In the genomic region with DNA sequence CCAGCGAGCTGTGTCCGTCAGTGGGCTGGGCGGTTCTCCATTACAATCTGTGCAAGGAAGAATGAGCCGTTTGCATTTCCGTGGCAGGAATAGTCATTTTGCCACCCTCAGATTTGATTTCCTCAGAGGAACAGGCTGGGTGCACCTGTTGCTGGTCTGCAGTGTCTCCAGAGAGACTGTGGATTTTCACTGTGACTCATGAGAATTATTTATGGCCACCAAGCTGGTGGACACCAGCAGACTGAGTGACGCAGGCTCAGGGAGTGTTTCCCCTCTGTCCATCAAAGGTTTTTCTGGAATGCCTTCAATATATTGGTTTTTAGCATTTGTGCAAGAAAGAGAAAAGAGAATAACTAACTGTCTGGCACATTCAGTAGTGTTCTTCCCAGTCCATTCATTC, we compare ENCODE assay signal across 14 cellular contexts. TPM values are rescaled to one million over a fixed set of nuclear protein-coding genes. Genes with fewer than 3 reads are reported as not detected.
A peak's percentile ranks its signal among the peaks of the same experiment; 100 is the strongest.
DNase-seq lines count a peak whose midpoint lies in the region; ATAC-seq, FAIRE-seq and TF ChIP-seq lines count a peak whose summit lies in the region.
"Had no signal": no experiment of that assay in that cellular context is flagged by ENCODE, and none has a peak within 500 bp of the region (broad histone marks: within the 10 kb centered on the region; RNA-seq: fewer than 3 reads in every experiment).

No MANE protein-coding gene starts in this region.

- peaks cover 6 to 21% of the 10 kb centered on the region in 2 donors for H3K4me1 ChIP-seq in kidney (ENCODE audit: control insufficient read depth in 1 of 2, insufficient read depth in 1 of 2, low read depth in 1 of 2, low read length in 2 of 2)
- H3K4me1 ChIP-seq in ovary (ENCODE audit: insufficient read depth) = no peaks in the 10 kb centered on the region
- H3K4me1 ChIP-seq in colonic mucosa = no peaks in the 10 kb centered on the region

- no peaks in the 10 kb centered on the region for H3K36me3 Mint-ChIP-seq in WTC11

- H3K36me3 ChIP-seq in kidney (ENCODE audit: control insufficient read depth in 1 of 2, insufficient read depth in 2 of 2, low read length in 2 of 2) (no peaks in the 10 kb centered on the region), ovary (no peaks in the 10 kb centered on the region), colonic mucosa (no peaks in the 10 kb centered on the region)

- TF ChIP-seq EP300 in ovary (IDR thresholded peaks at IDR 0.05) = no peak

- intact Hi-C loops in kidney (cut with DNase I) (no loop called here), ovary (cut with DNase I) (no loop called here), colonic mucosa (cut with DNase I) (no loop called here)

- DNase-seq in GM12891 (ENCODE audit: insufficient read length, low spot score) = no peak
- DNase-seq in kidney = no peak
- no peak for DNase-seq in ovary
- DNase-seq in colonic mucosa = no peak
- DNase-seq in omental fat pad (ENCODE audit: low spot score) = no peak
- DNase-seq in WTC11 (ENCODE audit: low spot score) = no peak
- DNase-seq: IMR-90, NCI-H524, nephron progenitor cell had no signal

- no peak overlapping the region for H3K4me3 ChIP-seq in kidney (ENCODE audit: low read length in 2 of 2)
- no peak overlapping the region for H3K4me3 ChIP-seq in ovary
- no peak overlapping the region for H3K4me3 ChIP-seq in colonic mucosa

- FAIRE-seq in GM12891 (lab: Jason Lieb, UNC) = peak; percentile 95
- no peak for FAIRE-seq in kidney (lab: Jason Lieb, UNC)
- FAIRE-seq: colon had no signal

- H3K9me3 ChIP-seq in kidney (ENCODE audit: control insufficient read depth in 1 of 2, low read length in 2 of 2) = no peaks in the 10 kb centered on the region
- H3K9me3 ChIP-seq in ovary = no peaks in the 10 kb centered on the region
- H3K9me3 ChIP-seq in colonic mucosa = no peaks in the 10 kb centered on the region

- no peaks in the 10 kb centered on the region for H3K27me3 Mint-ChIP-seq in WTC11 (ENCODE audit: low read depth)
- H3K27me3 Mint-ChIP-seq: activated T-helper 17 cell treated with anti-CD3 and anti-CD28 coated beads, Interleukin-2, amount 50 U/mL, for 72 hours had no signal

- no peaks in the 10 kb centered on the region; the same call in 1 of the 2 replicates for H3K4me1 Mint-ChIP-seq in WTC11

- H3K9me3 Mint-ChIP-seq in WTC11 = no peaks in the 10 kb centered on the region
- H3K9me3 Mint-ChIP-seq: activated T-helper 17 cell treated with anti-CD3 and anti-CD28 coated beads, Interleukin-2, amount 50 U/mL, for 72 hours; nephron progenitor cell had no signal

- POLR2A ChIA-PET in WTC11 (lab: Charles Lee) = no interaction called here

- 78 to 84% (median 82%) methylated on average over 6 of the region's 6 CpGs for WGBS in ovary, 3 donors

- ATAC-seq in GM21381 (IDR thresholded peaks at IDR 0.05; ENCODE audit: unreplicated experiment) = peak; percentile 43
- peak; percentile 69 for ATAC-seq in HG03175 (IDR thresholded peaks at IDR 0.05; ENCODE audit: unreplicated experiment)
- no peak for ATAC-seq in omental fat pad (ENCODE audit: low FRiP score)
- no peak for ATAC-seq in WTC11
- ATAC-seq: activated T-helper 17 cell treated with anti-CD3 and anti-CD28 coated beads, Interleukin-2, amount 50 U/mL, for 72 hours had no signal

- H3K9ac ChIP-seq in kidney (ENCODE audit: low read length in 2 of 2) = peak overlapping the region in 1 of 2 donors; percentile 23
- H3K9ac ChIP-seq in colonic mucosa (ENCODE audit: low read depth in 2 of 2, low read length in 2 of 2) = no peak overlapping the region

- H3K4me3 Mint-ChIP-seq in WTC11 = no peak overlapping the region
- H3K4me3 Mint-ChIP-seq: activated T-helper 17 cell treated with anti-CD3 and anti-CD28 coated beads, Interleukin-2, amount 50 U/mL, for 72 hours; nephron progenitor cell had no signal

- CTCF ChIA-PET in WTC11 (lab: Charles Lee) = interaction anchor here (0.6 kb wide), 1 partner anchor 88 kb away, joined by 5 read pairs; no protein-coding TSS in a partner anchor

- no peak overlapping the region for H3K27ac Mint-ChIP-seq in WTC11
- H3K27ac Mint-ChIP-seq: activated T-helper 17 cell treated with anti-CD3 and anti-CD28 coated beads, Interleukin-2, amount 50 U/mL, for 72 hours had no signal

- H3K27me3 ChIP-seq in ovary (no peaks in the 10 kb centered on the region), colonic mucosa (no peaks in the 10 kb centered on the region)

- H3K27ac ChIP-seq in kidney (ENCODE audit: low read depth in 2 of 2, low read length in 2 of 2) = peak overlapping the region; percentile 26 to 60
- no peak overlapping the region for H3K27ac ChIP-seq in ovary
- no peak overlapping the region for H3K27ac ChIP-seq in colonic mucosa
- H3K27ac ChIP-seq: C4-2B had no signal

- TF ChIP-seq POLR2A in GM12891 (IDR thresholded peaks at IDR 0.05; ENCODE audit: low read depth, low read length) (no peak), ovary (IDR thresholded peaks at IDR 0.05) (no peak)

- no peak for TF ChIP-seq CTCF in kidney (IDR thresholded peaks at IDR 0.05; ENCODE audit: borderline replicate concordance, extremely low read depth, insufficient read depth)
- no peak for TF ChIP-seq CTCF in ovary (IDR thresholded peaks at IDR 0.05)
- TF ChIP-seq CTCF in colonic mucosa (IDR thresholded peaks at IDR 0.05) = no peak
- no peak for TF ChIP-seq CTCF in omental fat pad (IDR thresholded peaks at IDR 0.05)
- no peak for TF ChIP-seq CTCF in WTC11 (IDR thresholded peaks at IDR 0.05)

TF ChIP-seq in GM12891, 5 proteins besides CTCF, POLR2A, EP300 and RAD21:
- TF ChIP-seq SPI1 (IDR thresholded peaks at IDR 0.05; ENCODE audit: low read depth, low read length) (peak; percentile 11; the same call in 1 of the 2 replicates), TAF1 (IDR thresholded peaks at IDR 0.05; ENCODE audit: low read depth, low read length) (no peak), POU2F2 (IDR thresholded peaks at IDR 0.05; ENCODE audit: low read depth, low read length) (0 out of 2 replicates have a peak, but pooled peaks have one; percentile 54)

TF ChIP-seq in WTC11, 78 proteins besides CTCF, POLR2A, EP300 and RAD21:
- TF ChIP-seq, protein P1, sequence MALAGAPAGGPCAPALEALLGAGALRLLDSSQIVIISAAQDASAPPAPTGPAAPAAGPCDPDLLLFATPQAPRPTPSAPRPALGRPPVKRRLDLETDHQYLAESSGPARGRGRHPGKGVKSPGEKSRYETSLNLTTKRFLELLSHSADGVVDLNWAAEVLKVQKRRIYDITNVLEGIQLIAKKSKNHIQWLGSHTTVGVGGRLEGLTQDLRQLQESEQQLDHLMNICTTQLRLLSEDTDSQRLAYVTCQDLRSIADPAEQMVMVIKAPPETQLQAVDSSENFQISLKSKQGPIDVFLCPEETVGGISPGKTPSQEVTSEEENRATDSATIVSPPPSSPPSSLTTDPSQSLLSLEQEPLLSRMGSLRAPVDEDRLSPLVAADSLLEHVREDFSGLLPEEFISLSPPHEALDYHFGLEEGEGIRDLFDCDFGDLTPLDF (CRISPR knock-in tag; IDR thresholded peaks at IDR 0.05) = no peak
- TF ChIP-seq ZNF671 (CRISPR knock-in tag; IDR thresholded peaks at IDR 0.05) = no peak
- TF ChIP-seq, protein P2, sequence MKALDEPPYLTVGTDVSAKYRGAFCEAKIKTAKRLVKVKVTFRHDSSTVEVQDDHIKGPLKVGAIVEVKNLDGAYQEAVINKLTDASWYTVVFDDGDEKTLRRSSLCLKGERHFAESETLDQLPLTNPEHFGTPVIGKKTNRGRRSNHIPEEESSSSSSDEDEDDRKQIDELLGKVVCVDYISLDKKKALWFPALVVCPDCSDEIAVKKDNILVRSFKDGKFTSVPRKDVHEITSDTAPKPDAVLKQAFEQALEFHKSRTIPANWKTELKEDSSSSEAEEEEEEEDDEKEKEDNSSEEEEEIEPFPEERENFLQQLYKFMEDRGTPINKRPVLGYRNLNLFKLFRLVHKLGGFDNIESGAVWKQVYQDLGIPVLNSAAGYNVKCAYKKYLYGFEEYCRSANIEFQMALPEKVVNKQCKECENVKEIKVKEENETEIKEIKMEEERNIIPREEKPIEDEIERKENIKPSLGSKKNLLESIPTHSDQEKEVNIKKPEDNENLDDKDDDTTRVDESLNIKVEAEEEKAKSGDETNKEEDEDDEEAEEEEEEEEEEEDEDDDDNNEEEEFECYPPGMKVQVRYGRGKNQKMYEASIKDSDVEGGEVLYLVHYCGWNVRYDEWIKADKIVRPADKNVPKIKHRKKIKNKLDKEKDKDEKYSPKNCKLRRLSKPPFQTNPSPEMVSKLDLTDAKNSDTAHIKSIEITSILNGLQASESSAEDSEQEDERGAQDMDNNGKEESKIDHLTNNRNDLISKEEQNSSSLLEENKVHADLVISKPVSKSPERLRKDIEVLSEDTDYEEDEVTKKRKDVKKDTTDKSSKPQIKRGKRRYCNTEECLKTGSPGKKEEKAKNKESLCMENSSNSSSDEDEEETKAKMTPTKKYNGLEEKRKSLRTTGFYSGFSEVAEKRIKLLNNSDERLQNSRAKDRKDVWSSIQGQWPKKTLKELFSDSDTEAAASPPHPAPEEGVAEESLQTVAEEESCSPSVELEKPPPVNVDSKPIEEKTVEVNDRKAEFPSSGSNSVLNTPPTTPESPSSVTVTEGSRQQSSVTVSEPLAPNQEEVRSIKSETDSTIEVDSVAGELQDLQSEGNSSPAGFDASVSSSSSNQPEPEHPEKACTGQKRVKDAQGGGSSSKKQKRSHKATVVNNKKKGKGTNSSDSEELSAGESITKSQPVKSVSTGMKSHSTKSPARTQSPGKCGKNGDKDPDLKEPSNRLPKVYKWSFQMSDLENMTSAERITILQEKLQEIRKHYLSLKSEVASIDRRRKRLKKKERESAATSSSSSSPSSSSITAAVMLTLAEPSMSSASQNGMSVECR (CRISPR knock-in tag; IDR thresholded peaks at IDR 0.05; ENCODE audit: borderline replicate concordance) = no peak
- TF ChIP-seq, protein P3, sequence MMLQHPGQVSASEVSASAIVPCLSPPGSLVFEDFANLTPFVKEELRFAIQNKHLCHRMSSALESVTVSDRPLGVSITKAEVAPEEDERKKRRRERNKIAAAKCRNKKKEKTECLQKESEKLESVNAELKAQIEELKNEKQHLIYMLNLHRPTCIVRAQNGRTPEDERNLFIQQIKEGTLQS (CRISPR knock-in tag; conservative IDR thresholded peaks at IDR 0.05) = no peak

RNA-seq across cellular contexts. Expression of a gene that starts 39.7 kb away (rescaled TPM):
- polyA plus RNA-seq in GM12891 (2012; ENCODE audit: low read depth, missing spikeins) = 9.4 TPM
- total RNA-seq in kidney = 27.3 TPM
- 11.1 TPM for polyA plus RNA-seq in kidney (ENCODE audit: insufficient read depth, low read depth, low replicate concordance)
- total RNA-seq in ovary = 10 to 100 TPM; 12.3 to 22.8 (median 15.7) TPM
- polyA plus RNA-seq in ovary = 1 to 10 TPM; 3.1 to 4.8 TPM
- 10 to 100 TPM; 17.5 to 25.8 TPM for total RNA-seq in colonic mucosa
- total RNA-seq in omental fat pad = 10 to 100 TPM in 2 of 4 donors, 1 to 10 TPM in 2; 8.8 to 24.3 (median 14.0) TPM
- 3.1 to 5.8 TPM (median 3.8 TPM) in 3 replicates for total RNA-seq in WTC11 (2021)

Comparison
In these comparisons a context has a peak if more than half of its experiments do, and no peak if none do; other contexts are left out.
1. ATAC-seq: peak in GM21381 (single experiment) and HG03175 (single experiment); none in omental fat pad (single experiment) and WTC11 (single experiment).
2. H3K27ac ChIP-seq: peak in kidney (2 of 2); none in ovary (0 of 2) and colonic mucosa (single experiment).